In genomic region chr14:68322970-68323620, GRCh38 we compare ENCODE assay signal across 16 cellular contexts.
A peak's percentile ranks its signal among the peaks of the same experiment; 100 is the strongest.
DNase-seq lines count a peak whose midpoint lies in the region; ATAC-seq and TF ChIP-seq lines count a peak whose summit lies in the region.
"Had no signal": no experiment of that assay in that cellular context is flagged by ENCODE, and none has a peak within 500 bp of the region (broad histone marks: within the 10 kb centered on the region; RNA-seq: fewer than 3 reads in every experiment).

No MANE protein-coding gene starts in this region.

- H3K27me3 Mint-ChIP-seq in neural progenitor cell (ENCODE audit: insufficient read depth, low read depth): peaks cover 8% of the 10 kb centered on the region

- H4K20me1 ChIP-seq in neural progenitor cell (ENCODE audit: low read depth): no peaks in the 10 kb centered on the region

- H3K4me3 ChIP-seq in dorsolateral prefrontal cortex: no peak overlapping the region
- no peak overlapping the region for H3K4me3 ChIP-seq in neural progenitor cell
- H3K4me3 ChIP-seq in tibial artery: no peak overlapping the region

- H3K9me3 ChIP-seq in neural progenitor cell (ENCODE audit: low read depth) (no peaks in the 10 kb centered on the region), tibial artery (no peaks in the 10 kb centered on the region)

- DNase-seq in left ventricle myocardium superior (no peak), cardiac septum (ENCODE audit: low spot score) (no peak), dorsolateral prefrontal cortex (peak in 1 of 10 donors; percentile 15), neural progenitor cell (ENCODE audit: low spot score) (no peak), tibial artery (no peak), DMS53 (lab: John Stamatoyannopoulos, UW) (no peak)
- DNase-seq: HCEC 1CT, NCI-H1048, NCI-H146, NCI-H2081 treated with DMSO at 0.1 percent for 48 hours, NCI-H226, NCI-H526, RPMI8226 had no signal

- H3K79me2 ChIP-seq in neural progenitor cell (ENCODE audit: low read depth): no peaks in the 10 kb centered on the region

- H3K27ac ChIP-seq in dorsolateral prefrontal cortex (peak overlapping the region in 31 of 59 donors; percentile 0 to 75 (median 42)), neural progenitor cell (no peak overlapping the region), tibial artery (peak overlapping the region; percentile 35 to 38)
- H3K27ac ChIP-seq: C4-2B had no signal

- H3F3A ChIP-seq in neural progenitor cell (ENCODE audit: low read depth): no peaks in the 10 kb centered on the region

- no peak overlapping the region for H3K4me3 Mint-ChIP-seq in neural progenitor cell

- no peaks in the 10 kb centered on the region for H3K27me3 ChIP-seq in dorsolateral prefrontal cortex
- no peaks in the 10 kb centered on the region for H3K27me3 ChIP-seq in neural progenitor cell
- H3K27me3 ChIP-seq in tibial artery: no peaks in the 10 kb centered on the region

- peaks cover 25% of the 10 kb centered on the region for H3K4me1 Mint-ChIP-seq in neural progenitor cell

- no peak for TF ChIP-seq CTCF in dorsolateral prefrontal cortex (IDR thresholded peaks at IDR 0.05 in 54 of 56, conservative IDR thresholded peaks at IDR 0.05 in 2 of 56; ENCODE audit: low read depth in 1 of 56, partially characterized antibody in 56 of 56)
- TF ChIP-seq CTCF in neural progenitor cell (IDR thresholded peaks at IDR 0.05): no peak
- no peak for TF ChIP-seq CTCF in tibial artery (IDR thresholded peaks at IDR 0.05)

- H3K9me3 Mint-ChIP-seq in neural progenitor cell: peaks cover under 1% of the 10 kb centered on the region

- peaks cover 2% of the 10 kb centered on the region for H3K36me3 Mint-ChIP-seq in neural progenitor cell

- no peaks in the 10 kb centered on the region for H3K36me3 ChIP-seq in neural progenitor cell
- no peaks in the 10 kb centered on the region for H3K36me3 ChIP-seq in tibial artery

- intact Hi-C loops in left ventricle myocardium superior (cut with micrococcal nuclease): no loop called here
- intact Hi-C loops in cardiac septum (cut with DNase I): no loop called here
- intact Hi-C loops in dorsolateral prefrontal cortex (cut with DNase I): no loop called here
- intact Hi-C loops in tibial artery (cut with DNase I; ENCODE audit: low total_unique reads): loop anchor here (2.0 kb wide), 1 partner anchor 24 kb away; no protein-coding TSS in a partner anchor

- H3K27ac Mint-ChIP-seq in neural progenitor cell: peak overlapping the region; percentile 26

- H3K9ac ChIP-seq in neural progenitor cell: no peak overlapping the region

- H3K4me2 ChIP-seq in neural progenitor cell: no peak overlapping the region

- ATAC-seq in left ventricle myocardium superior (peak; percentile 24), HG03520 (IDR thresholded peaks at IDR 0.05; ENCODE audit: unreplicated experiment) (no peak), GM21423 (IDR thresholded peaks at IDR 0.05; ENCODE audit: unreplicated experiment) (no peak)

- H3K4me1 ChIP-seq in neural progenitor cell (peaks cover 24% of the 10 kb centered on the region), tibial artery (peaks cover 0 to 28% (median 5%) of the 10 kb centered on the region in 4 donors)

- H2AFZ ChIP-seq in neural progenitor cell (replicated peaks): no peak overlapping the region
